Comparison of ENCODE assay signal across 8 cellular contexts in genomic region chr14:68977137-68977740, GRCh38. TPM values are rescaled to one million over a fixed set of nuclear protein-coding genes. Genes with fewer than 3 reads are reported as not detected.
DNase-seq lines count a peak whose midpoint lies in the region; ATAC-seq and TF ChIP-seq lines count a peak whose summit lies in the region.

No MANE protein-coding gene starts in this region.

- CTCF ChIA-PET in activated B cell treated with CpG ODN at 0.5 μM for 24 hours (lab: Charles Lee) = no interaction called here

- DNase-seq in HFF-Myc (ENCODE audit: extremely low read depth, low read depth) = no peak
- DNase-seq in activated B cell treated with CpG ODN at 0.5 μM for 24 hours = no peak
- no peak for DNase-seq in skeletal muscle cell (ENCODE audit: low read depth)
- no peak for DNase-seq in substantia nigra (lab: John Stamatoyannopoulos, UW)
- DNase-seq in GOT3 (lab: John Stamatoyannopoulos, UW) = no peak

- no peaks in the 10 kb centered on the region for H3K9me3 ChIP-seq in gastroesophageal sphincter

- peak overlapping the region; percentile 94 to 100 (median 98) for H3K27ac ChIP-seq in gastroesophageal sphincter
- no peak overlapping the region for H3K27ac ChIP-seq in substantia nigra (ENCODE audit: low read depth, low read length, poor library complexity, severe bottlenecking)

- H3K27ac Mint-ChIP-seq in activated B cell treated with CpG ODN at 0.5 μM for 24 hours = no peak overlapping the region

- H3K36me3 ChIP-seq in gastroesophageal sphincter = peaks cover 0 to 26% of the 10 kb centered on the region in 2 donors

- peaks cover 32% of the 10 kb centered on the region for H3K27me3 Mint-ChIP-seq in activated B cell treated with CpG ODN at 0.5 μM for 24 hours

- WGBS in gastroesophageal sphincter (ENCODE audit: low coverage in 1 of 2), 2 donors = 7 to 27% methylated on average over 2 to 3 of the region's 9 CpGs

- H3K36me3 Mint-ChIP-seq in activated B cell treated with CpG ODN at 0.5 μM for 24 hours (ENCODE audit: low read depth) = no peaks in the 10 kb centered on the region

- peak; percentile 20 to 58 for TF ChIP-seq POLR2A in gastroesophageal sphincter (IDR thresholded peaks at IDR 0.05)

- ATAC-seq in activated B cell treated with CpG ODN at 0.5 μM for 24 hours (ENCODE audit: low read depth) = no peak
- no peak for ATAC-seq in gastroesophageal sphincter
- no peak for ATAC-seq in HG02571 (IDR thresholded peaks at IDR 0.05; ENCODE audit: unreplicated experiment)
- no peak for ATAC-seq in HG03039 (IDR thresholded peaks at IDR 0.05; ENCODE audit: unreplicated experiment)

- H3K4me3 ChIP-seq in HFF-Myc (replicated peaks; ENCODE audit: low read depth, low read length) (peak overlapping the region; percentile 74), gastroesophageal sphincter (peak overlapping the region; percentile 71 to 89), skeletal muscle cell (ENCODE audit: low read depth, low read length) (peak overlapping the region; percentile 92)

- no peak for TF ChIP-seq EP300 in gastroesophageal sphincter (IDR thresholded peaks at IDR 0.05)

- H3K4me1 ChIP-seq in gastroesophageal sphincter = peaks cover 4 to 80% (median 26%) of the 10 kb centered on the region in 3 donors

- TF ChIP-seq CTCF in HFF-Myc (IDR thresholded peaks at IDR 0.05; ENCODE audit: low read depth, low read length, missing control alignments) (no peak), activated B cell treated with CpG ODN at 0.5 μM for 24 hours (IDR thresholded peaks at IDR 0.05) (no peak), gastroesophageal sphincter (IDR thresholded peaks at IDR 0.05) (no peak)

- intact Hi-C loops in activated B cell treated with CpG ODN at 0.5 μM for 24 hours (cut with micrococcal nuclease) = no loop called here

- peaks cover 4% of the 10 kb centered on the region for H3K9me3 Mint-ChIP-seq in activated B cell treated with CpG ODN at 0.5 μM for 24 hours

- H3K4me3 Mint-ChIP-seq in activated B cell treated with CpG ODN at 0.5 μM for 24 hours = peak overlapping the region; percentile 50

- POLR2A ChIA-PET in activated B cell treated with CpG ODN at 0.5 μM for 24 hours (lab: Charles Lee) = no interaction called here

- peaks cover 16% of the 10 kb centered on the region for H3K4me1 Mint-ChIP-seq in activated B cell treated with CpG ODN at 0.5 μM for 24 hours

- no peaks in the 10 kb centered on the region for H3K27me3 ChIP-seq in gastroesophageal sphincter

RNA-seq across cellular contexts. Expression of gene ACTN1, which starts 1.9 kb away (rescaled TPM):
- total RNA-seq in activated B cell treated with CpG ODN at 0.5 μM for 24 hours = 0.22 and 0.29 TPM in 2 replicates
- total RNA-seq in gastroesophageal sphincter = 1,000 to 10,000 TPM in 2 of 4 donors, 100 to 1,000 TPM in 2; 776 to 1,910 (median 969) TPM

Comparison
In these comparisons a context has a peak if more than half of its experiments do, and no peak if none do; other contexts are left out.
1. RNA of gene ACTN1, which starts 1.9 kb away (total RNA-seq): 776 to 1,910 TPM in gastroesophageal sphincter; 0.22 to 0.29 TPM in activated B cell treated with CpG ODN at 0.5 μM for 24 hours; every median in the first group is over 100 times any median in the second.
2. Peak in every context shown above with its lines, with median percentiles within 50 percentile points of each other: H3K4me3 ChIP-seq.